23 cellular contexts compared by ENCODE assay signal in genomic region chr17:76207268-76207667, GRCh38. TPM values are rescaled to one million over a fixed set of nuclear protein-coding genes. Genes with fewer than 3 reads are reported as not detected.
DNase-seq lines count a peak whose midpoint lies in the region; ATAC-seq and TF ChIP-seq lines count a peak whose summit lies in the region.
"Had no signal": no experiment of that assay in that cellular context is flagged by ENCODE, and none has a peak within 500 bp of the region (broad histone marks: within the 10 kb centered on the region; RNA-seq: fewer than 3 reads in every experiment).

No MANE protein-coding gene starts in this region.

- intact Hi-C loops in Right ventricle myocardium superior (cut with DNase I) (no loop called here), psoas muscle (cut with DNase I) (no loop called here)

- no peak for TF ChIP-seq CTCF in right atrium auricular region (IDR thresholded peaks at IDR 0.05)
- no peak for TF ChIP-seq CTCF in psoas muscle (IDR thresholded peaks at IDR 0.05)

- H3K4me1 Mint-ChIP-seq in activated CD8-positive, alpha-beta T cell treated with anti-CD3 and anti-CD28 coated beads, Interleukin-2, amount 10 ng/mL, durations not matched to agents 7 days and 5 days (ENCODE audit: low read depth), result peaks cover 70% of the 10 kb centered on the region

- H3K36me3 ChIP-seq in right atrium auricular region (no peaks in the 10 kb centered on the region), KOPT-K1 (ENCODE audit: insufficient read depth, low read length) (0 out of 2 replicates have a peak, but pooled peaks cover 7% of the 10 kb centered on the region), psoas muscle (ENCODE audit: insufficient read depth in 1 of 2, low read depth in 1 of 2) (peaks cover 0 to 19% of the 10 kb centered on the region in 2 donors)
- H3K36me3 ChIP-seq: breast epithelium, esophagus squamous epithelium, neural progenitor cell, stomach had no signal

- ATAC-seq in Right ventricle myocardium superior (ENCODE audit: poor library complexity) (peak; percentile 73), psoas muscle (peak; percentile 15 to 40 (median 28)), GM21423 (IDR thresholded peaks at IDR 0.05; ENCODE audit: unreplicated experiment) (no peak), GM18870 (IDR thresholded peaks at IDR 0.05; ENCODE audit: unreplicated experiment) (no peak)
- no peak for ATAC-seq in activated CD8-positive, alpha-beta T cell treated with anti-CD3 and anti-CD28 coated beads, Interleukin-2, amount 10 ng/mL, durations not matched to agents 7 days and 5 days

- peak overlapping the region; percentile 74 for H3K27ac Mint-ChIP-seq in activated CD8-positive, alpha-beta T cell treated with anti-CD3 and anti-CD28 coated beads, Interleukin-2, amount 10 ng/mL, durations not matched to agents 7 days and 5 days
- H3K27ac Mint-ChIP-seq: neural progenitor cell, type B pancreatic cell had no signal

- DNase-seq in Right ventricle myocardium superior (no peak), right atrium auricular region (ENCODE audit: low spot score) (no peak), psoas muscle (no peak), HPDE6-E6E7 (ENCODE audit: extremely low spot score) (no peak)
- no peak for DNase-seq in activated CD8-positive, alpha-beta T cell treated with anti-CD3 and anti-CD28 coated beads, Interleukin-2, amount 10 ng/mL, durations not matched to agents 7 days and 5 days
- DNase-seq: activated CD4-positive, alpha-beta T cell treated with anti-CD3 and anti-CD28 coated beads for 1 hour; activated gamma-delta T cell treated with Interleukin-2 at 50 U/mL for 16 hours; amygdala; DMS153; esophagus squamous epithelium; NCI-H1417 treated with DMSO at 0.1 percent for 48 hours; NCI-H446; NCI-H82; posterior cingulate gyrus; SHP77; stomach had no signal

- CTCF ChIA-PET in activated CD8-positive, alpha-beta T cell treated with anti-CD3 and anti-CD28 coated beads, Interleukin-2, amount 10 ng/mL, durations not matched to agents 7 days and 5 days (lab: Charles Lee), result interaction anchor here (0.7 to 5.1 kb wide), 10 partner anchors 8 to 86 kb away, joined by 3 to 27 read pairs (median 4); no protein-coding TSS in a partner anchor

- no peak overlapping the region for H3K4me3 ChIP-seq in right atrium auricular region
- peak overlapping the region; percentile 2 for H3K4me3 ChIP-seq in psoas muscle
- H3K4me3 ChIP-seq: breast epithelium, coronary artery, esophagus squamous epithelium, neural progenitor cell, stomach had no signal

- H3K27ac ChIP-seq in right atrium auricular region (peak overlapping the region in 1 of 2 donors; percentile 29), KOPT-K1 (ENCODE audit: low read depth, low read length, poor library complexity, severe bottlenecking) (peak overlapping the region; percentile 56), psoas muscle (peak overlapping the region; percentile 70)
- H3K27ac ChIP-seq: breast epithelium, coronary artery, esophagus squamous epithelium, neural progenitor cell, stomach had no signal

- H3K9me3 Mint-ChIP-seq in activated CD8-positive, alpha-beta T cell treated with anti-CD3 and anti-CD28 coated beads, Interleukin-2, amount 10 ng/mL, durations not matched to agents 7 days and 5 days (ENCODE audit: insufficient read depth), result no peaks in the 10 kb centered on the region
- H3K9me3 Mint-ChIP-seq: neural progenitor cell, type B pancreatic cell had no signal

- H3K27me3 Mint-ChIP-seq in activated CD8-positive, alpha-beta T cell treated with anti-CD3 and anti-CD28 coated beads, Interleukin-2, amount 10 ng/mL, durations not matched to agents 7 days and 5 days (ENCODE audit: low read depth), result no peaks in the 10 kb centered on the region
- H3K27me3 Mint-ChIP-seq: type B pancreatic cell had no signal

- no peaks in the 10 kb centered on the region for H3K27me3 ChIP-seq in right atrium auricular region
- H3K27me3 ChIP-seq in psoas muscle (ENCODE audit: insufficient read depth in 3 of 3, low read length in 2 of 3), result no peaks in the 10 kb centered on the region
- H3K27me3 ChIP-seq: breast epithelium, neural progenitor cell, stomach had no signal

- H3K4me1 ChIP-seq in right atrium auricular region (peaks cover 0 to 13% of the 10 kb centered on the region in 2 donors), psoas muscle (peaks cover 37% of the 10 kb centered on the region)
- H3K4me1 ChIP-seq: breast epithelium, esophagus squamous epithelium, neural progenitor cell, stomach had no signal

- H3K36me3 Mint-ChIP-seq in activated CD8-positive, alpha-beta T cell treated with anti-CD3 and anti-CD28 coated beads, Interleukin-2, amount 10 ng/mL, durations not matched to agents 7 days and 5 days (ENCODE audit: low read depth), result peaks cover 82% of the 10 kb centered on the region

- no peak overlapping the region for H3K4me3 Mint-ChIP-seq in activated CD8-positive, alpha-beta T cell treated with anti-CD3 and anti-CD28 coated beads, Interleukin-2, amount 10 ng/mL, durations not matched to agents 7 days and 5 days
- H3K4me3 Mint-ChIP-seq: neural progenitor cell, type B pancreatic cell had no signal

- POLR2A ChIA-PET in activated CD8-positive, alpha-beta T cell treated with anti-CD3 and anti-CD28 coated beads, Interleukin-2, amount 10 ng/mL, durations not matched to agents 7 days and 5 days (lab: Charles Lee), result interaction anchor here (0.7 to 4.9 kb wide), 13 partner anchors 8 to 246 kb away, joined by 3 to 46 read pairs (median 7); partner anchors contain the start of gene UBALD2

- H3K9me3 ChIP-seq in right atrium auricular region (no peaks in the 10 kb centered on the region), KOPT-K1 (ENCODE audit: insufficient read depth, low read length, poor library complexity, severe bottlenecking) (no peaks in the 10 kb centered on the region), psoas muscle (no peaks in the 10 kb centered on the region)
- H3K9me3 ChIP-seq: breast epithelium, esophagus squamous epithelium, stomach had no signal

- 30 to 33% (median 31%) methylated on average over 4 of the region's 4 CpGs for WGBS in psoas muscle, 3 donors

RNA-seq across cellular contexts. Expression of gene RNF157, which starts 33.0 kb away (rescaled TPM):
- total RNA-seq in Right ventricle myocardium superior, result 18.5 TPM
- total RNA-seq in right atrium auricular region, result 10 to 100 TPM in 1 of 2 donors, 1 to 10 TPM in 1; 9.5 to 13.0 TPM
- total RNA-seq in activated CD8-positive, alpha-beta T cell treated with anti-CD3 and anti-CD28 coated beads, Interleukin-2, amount 10 ng/mL, durations not matched to agents 7 days and 5 days, result 100 to 1,000 TPM; 150 to 165 TPM
- 10 to 100 TPM; 35.0 to 76.5 (median 60.0) TPM for total RNA-seq in psoas muscle
- polyA plus RNA-seq in psoas muscle, result 10 to 100 TPM; 14.9 to 90.1 (median 73.9) TPM

RNA-seq across cellular contexts. Expression of gene UBALD2, which starts 57.9 kb away (rescaled TPM):
- total RNA-seq in Right ventricle myocardium superior (28.1 TPM), right atrium auricular region (1 to 10 TPM; 8.4 to 9.7 TPM), psoas muscle (100 to 1,000 TPM in 3 of 4 donors, 10 to 100 TPM in 1; 55.2 to 414 (median 183) TPM)
- total RNA-seq in activated CD8-positive, alpha-beta T cell treated with anti-CD3 and anti-CD28 coated beads, Interleukin-2, amount 10 ng/mL, durations not matched to agents 7 days and 5 days, result 100 to 1,000 TPM; 318 to 359 TPM
- polyA plus RNA-seq in psoas muscle, result 100 to 1,000 TPM in 2 of 3 donors, 10 to 100 TPM in 1; 68.2 to 145 (median 120) TPM

Comparison
In these comparisons a context has a peak if more than half of its experiments do, and no peak if none do; other contexts are left out.
1. ATAC-seq: peak in Right ventricle myocardium superior (single experiment) and psoas muscle (4 of 4); none in activated CD8-positive, alpha-beta T cell treated with anti-CD3 and anti-CD28 coated beads, Interleukin-2, amount 10 ng/mL, durations not matched to agents 7 days and 5 days (single experiment), GM21423 (single experiment) and GM18870 (single experiment).